In the genomic region with DNA sequence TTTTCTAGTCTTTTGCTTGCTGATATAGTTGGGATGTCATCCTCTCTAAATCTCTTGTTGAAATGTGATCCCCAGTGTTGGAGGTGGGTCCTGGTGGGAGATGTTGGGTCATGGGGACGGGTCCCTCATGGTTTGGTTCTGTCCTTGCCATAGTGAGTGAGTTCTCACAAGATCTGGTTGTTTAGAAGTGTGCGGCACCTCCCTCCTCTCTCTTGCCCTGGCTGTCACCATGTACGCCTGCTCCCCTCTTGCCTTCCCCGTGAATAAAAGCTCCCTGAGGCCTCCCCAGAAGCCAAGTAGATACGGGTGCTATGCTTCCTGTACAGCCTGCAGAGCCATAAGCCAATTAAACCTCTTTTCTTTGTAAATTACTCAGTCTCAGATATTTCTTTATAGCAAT, we compare ENCODE assay signal across 1 cellular context.
TF ChIP-seq lines count a peak whose summit lies in the region.

No MANE protein-coding gene starts in this region.

TF ChIP-seq in SK-N-SH, 30 proteins besides CTCF, POLR2A, EP300 and RAD21:
- TF ChIP-seq TAF1 (IDR thresholded peaks at IDR 0.05; ENCODE audit: borderline replicate concordance, low read depth, low read length) = no peak
- TF ChIP-seq ZBTB33 (IDR thresholded peaks at IDR 0.05; ENCODE audit: borderline replicate concordance, low read depth) = no peak
- TF ChIP-seq, protein P1, sequence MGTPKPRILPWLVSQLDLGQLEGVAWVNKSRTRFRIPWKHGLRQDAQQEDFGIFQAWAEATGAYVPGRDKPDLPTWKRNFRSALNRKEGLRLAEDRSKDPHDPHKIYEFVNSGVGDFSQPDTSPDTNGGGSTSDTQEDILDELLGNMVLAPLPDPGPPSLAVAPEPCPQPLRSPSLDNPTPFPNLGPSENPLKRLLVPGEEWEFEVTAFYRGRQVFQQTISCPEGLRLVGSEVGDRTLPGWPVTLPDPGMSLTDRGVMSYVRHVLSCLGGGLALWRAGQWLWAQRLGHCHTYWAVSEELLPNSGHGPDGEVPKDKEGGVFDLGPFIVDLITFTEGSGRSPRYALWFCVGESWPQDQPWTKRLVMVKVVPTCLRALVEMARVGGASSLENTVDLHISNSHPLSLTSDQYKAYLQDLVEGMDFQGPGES (IDR thresholded peaks at IDR 0.05; ENCODE audit: low read depth, low read length) = no peak
- no peak for TF ChIP-seq JUND (IDR thresholded peaks at IDR 0.05)
- TF ChIP-seq USF2 (IDR thresholded peaks at IDR 0.05; ENCODE audit: borderline replicate concordance, low read depth, low read length) = no peak
- TF ChIP-seq RCOR1 (IDR thresholded peaks at IDR 0.05; ENCODE audit: low read length) = no peak
- no peak for TF ChIP-seq CHD2 (IDR thresholded peaks at IDR 0.05; ENCODE audit: low read length, partially characterized antibody)
- TF ChIP-seq GATA2 (CRISPR knock-in tag; IDR thresholded peaks at IDR 0.05) = no peak
- no peak for TF ChIP-seq FOSL2 (IDR thresholded peaks at IDR 0.05; ENCODE audit: borderline replicate concordance, low read depth)
- TF ChIP-seq, protein P2, sequence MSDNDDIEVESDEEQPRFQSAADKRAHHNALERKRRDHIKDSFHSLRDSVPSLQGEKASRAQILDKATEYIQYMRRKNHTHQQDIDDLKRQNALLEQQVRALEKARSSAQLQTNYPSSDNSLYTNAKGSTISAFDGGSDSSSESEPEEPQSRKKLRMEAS (IDR thresholded peaks at IDR 0.05; ENCODE audit: low read depth) = no peak
- TF ChIP-seq TCF12 (IDR thresholded peaks at IDR 0.05) = no peak
- TF ChIP-seq USF1 (IDR thresholded peaks at IDR 0.05; ENCODE audit: borderline replicate concordance, low read depth) = no peak
- no peak for TF ChIP-seq NFIC (IDR thresholded peaks at IDR 0.05; ENCODE audit: borderline replicate concordance)
- TF ChIP-seq, protein P3, sequence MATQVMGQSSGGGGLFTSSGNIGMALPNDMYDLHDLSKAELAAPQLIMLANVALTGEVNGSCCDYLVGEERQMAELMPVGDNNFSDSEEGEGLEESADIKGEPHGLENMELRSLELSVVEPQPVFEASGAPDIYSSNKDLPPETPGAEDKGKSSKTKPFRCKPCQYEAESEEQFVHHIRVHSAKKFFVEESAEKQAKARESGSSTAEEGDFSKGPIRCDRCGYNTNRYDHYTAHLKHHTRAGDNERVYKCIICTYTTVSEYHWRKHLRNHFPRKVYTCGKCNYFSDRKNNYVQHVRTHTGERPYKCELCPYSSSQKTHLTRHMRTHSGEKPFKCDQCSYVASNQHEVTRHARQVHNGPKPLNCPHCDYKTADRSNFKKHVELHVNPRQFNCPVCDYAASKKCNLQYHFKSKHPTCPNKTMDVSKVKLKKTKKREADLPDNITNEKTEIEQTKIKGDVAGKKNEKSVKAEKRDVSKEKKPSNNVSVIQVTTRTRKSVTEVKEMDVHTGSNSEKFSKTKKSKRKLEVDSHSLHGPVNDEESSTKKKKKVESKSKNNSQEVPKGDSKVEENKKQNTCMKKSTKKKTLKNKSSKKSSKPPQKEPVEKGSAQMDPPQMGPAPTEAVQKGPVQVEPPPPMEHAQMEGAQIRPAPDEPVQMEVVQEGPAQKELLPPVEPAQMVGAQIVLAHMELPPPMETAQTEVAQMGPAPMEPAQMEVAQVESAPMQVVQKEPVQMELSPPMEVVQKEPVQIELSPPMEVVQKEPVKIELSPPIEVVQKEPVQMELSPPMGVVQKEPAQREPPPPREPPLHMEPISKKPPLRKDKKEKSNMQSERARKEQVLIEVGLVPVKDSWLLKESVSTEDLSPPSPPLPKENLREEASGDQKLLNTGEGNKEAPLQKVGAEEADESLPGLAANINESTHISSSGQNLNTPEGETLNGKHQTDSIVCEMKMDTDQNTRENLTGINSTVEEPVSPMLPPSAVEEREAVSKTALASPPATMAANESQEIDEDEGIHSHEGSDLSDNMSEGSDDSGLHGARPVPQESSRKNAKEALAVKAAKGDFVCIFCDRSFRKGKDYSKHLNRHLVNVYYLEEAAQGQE (IDR thresholded peaks at IDR 0.05; ENCODE audit: low read depth, low read length) = no peak
TF ChIP-seq in SK-N-SH: peak in this region for 0.
